17 cellular contexts compared by ENCODE assay signal in genomic region chr9:8078641-8079140, GRCh38.
DNase-seq lines count a peak whose midpoint lies in the region; ATAC-seq and TF ChIP-seq lines count a peak whose summit lies in the region.
"Had no signal": no experiment of that assay in that cellular context is flagged by ENCODE, and none has a peak within 500 bp of the region (broad histone marks: within the 10 kb centered on the region; RNA-seq: fewer than 3 reads in every experiment).

No MANE protein-coding gene starts in this region.

- no peak overlapping the region for H3K27ac ChIP-seq in hepatocyte
- H3K27ac ChIP-seq in SK-N-SH (ENCODE audit: low read depth in 2 of 2, low read length in 1 of 2) = no peak overlapping the region

- no peaks in the 10 kb centered on the region for H3K27me3 ChIP-seq in hepatocyte
- no peaks in the 10 kb centered on the region for H3K27me3 ChIP-seq in SK-N-SH (ENCODE audit: insufficient read depth)

- no peak overlapping the region for H2AFZ ChIP-seq in hepatocyte
- no peak overlapping the region for H2AFZ ChIP-seq in SK-N-SH (ENCODE audit: low read depth)

- H3K4me1 ChIP-seq in hepatocyte (ENCODE audit: insufficient read depth) = no peaks in the 10 kb centered on the region
- H3K4me1 ChIP-seq in SK-N-SH (ENCODE audit: control insufficient read depth in 1 of 2, insufficient read depth in 2 of 2, low read depth in 1 of 2, low read length in 1 of 2) = no peaks in the 10 kb centered on the region
- H3K4me1 ChIP-seq: HAP-1 had no signal

- H3K9me2 ChIP-seq in hepatocyte (replicated peaks; ENCODE audit: insufficient read depth) = no peaks in the 10 kb centered on the region
- H3K9me2 ChIP-seq in SK-N-SH = no peaks in the 10 kb centered on the region

- peak; percentile 81 for ATAC-seq in esophagus mucosa

- POLR2A ChIA-PET in SK-N-SH (lab: Yijun Ruan, JAX) = no interaction called here

- TF ChIP-seq CTCF in hepatocyte (IDR thresholded peaks at IDR 0.05; ENCODE audit: poor library complexity) (no peak), SK-N-SH (IDR thresholded peaks at IDR 0.05) (no peak)

- H3K9ac ChIP-seq in SK-N-SH = no peak overlapping the region

- no peak overlapping the region for H3K4me3 ChIP-seq in hepatocyte
- no peak overlapping the region for H3K4me3 ChIP-seq in SK-N-SH (ENCODE audit: low read depth in 2 of 2, low read length in 1 of 2)
- H3K4me3 ChIP-seq: HAP-1 had no signal

- DNase-seq in DMS79 (lab: John Stamatoyannopoulos, UW) = peak; percentile 83
- peak; percentile 47 for DNase-seq in MV-4-11 (lab: John Stamatoyannopoulos, UW)
- DNase-seq in SKM-1 treated with dmso at 0.1 percent for 144 hours (lab: John Stamatoyannopoulos, UW; ENCODE audit: unreplicated experiment) = peak; percentile 55
- DNase-seq in hepatocyte (ENCODE audit: low spot score) = no peak
- DNase-seq in NCI-H1436 treated with DMSO at 0.1 percent for 48 hours (lab: John Stamatoyannopoulos, UW) = no peak
- DNase-seq in HUDEP-2 (lab: John Stamatoyannopoulos, UW; ENCODE audit: unreplicated experiment in 76 of 76) = no peak
- no peak for DNase-seq in SK-N-SH
- DNase-seq: C1 segment of cervical spinal cord; CD8-positive, alpha-beta memory T cell; Karpas-422; NCI-H187 treated with DMSO at 0.1 percent for 48 hours; NCI-H510A; NCI-H82; RPMI8226; SHP77 treated with DMSO at 0.1 percent for 48 hours had no signal

- no peak overlapping the region for H3K4me2 ChIP-seq in hepatocyte
- H3K4me2 ChIP-seq in SK-N-SH = no peak overlapping the region

- no peaks in the 10 kb centered on the region for H4K20me1 ChIP-seq in hepatocyte (ENCODE audit: insufficient read depth, poor library complexity, severe bottlenecking)
- H4K20me1 ChIP-seq in SK-N-SH (ENCODE audit: insufficient read depth) = no peaks in the 10 kb centered on the region

- H3K9me3 ChIP-seq in hepatocyte (ENCODE audit: low read depth) = no peaks in the 10 kb centered on the region
- no peaks in the 10 kb centered on the region; the same call in 1 of the 2 replicates for H3K9me3 ChIP-seq in SK-N-SH
- H3K9me3 ChIP-seq: HAP-1 had no signal

- no peak for TF ChIP-seq RAD21 in SK-N-SH (IDR thresholded peaks at IDR 0.05; ENCODE audit: low read length)

- CTCF ChIA-PET in SK-N-SH (lab: Yijun Ruan, JAX) = no interaction called here

- TF ChIP-seq EP300 in SK-N-SH (IDR thresholded peaks at IDR 0.05; ENCODE audit: borderline replicate concordance in 1 of 2, low read depth in 1 of 2, low read length in 1 of 2) = no peak

- WGBS in hepatocyte (ENCODE audit: low lambda C conversion rate, missing lambda C conversion rate) = 79% methylated on average over 7 of the region's 7 CpGs
- WGBS in SK-N-SH (ENCODE audit: low lambda C conversion rate) = 41% methylated on average over 7 of the region's 7 CpGs

- H3K79me2 ChIP-seq in hepatocyte (no peaks in the 10 kb centered on the region), SK-N-SH (ENCODE audit: insufficient read depth) (no peaks in the 10 kb centered on the region)

- no peaks in the 10 kb centered on the region for H3F3A ChIP-seq in SK-N-SH (replicated peaks; ENCODE audit: insufficient read depth)

- no peaks in the 10 kb centered on the region for H3K36me3 ChIP-seq in hepatocyte (replicated peaks; ENCODE audit: insufficient read depth, low read depth)
- no peaks in the 10 kb centered on the region for H3K36me3 ChIP-seq in SK-N-SH (replicated peaks in 1 of 2; ENCODE audit: control insufficient read depth in 1 of 2, insufficient read depth in 2 of 2, low read length in 1 of 2)
- H3K36me3 ChIP-seq: HAP-1 had no signal

TF ChIP-seq in SK-N-SH, 30 proteins besides CTCF, POLR2A, EP300 and RAD21:
- TF ChIP-seq NRF1 (IDR thresholded peaks at IDR 0.05; ENCODE audit: low read depth, low read length) (no peak), POLR2AphosphoS5 (IDR thresholded peaks at IDR 0.05; ENCODE audit: low read depth, low read length) (no peak), EZH2phosphoT487 (IDR thresholded peaks at IDR 0.05; ENCODE audit: borderline replicate concordance, low read depth) (no peak), FOSL2 (IDR thresholded peaks at IDR 0.05; ENCODE audit: borderline replicate concordance, low read depth) (no peak), TEAD4 (IDR thresholded peaks at IDR 0.05; ENCODE audit: borderline replicate concordance, insufficient read depth) (no peak), JUND (IDR thresholded peaks at IDR 0.05) (no peak), RCOR1 (IDR thresholded peaks at IDR 0.05; ENCODE audit: low read length) (no peak), GABPA (IDR thresholded peaks at IDR 0.05; ENCODE audit: low read depth) (no peak), MXI1 (IDR thresholded peaks at IDR 0.05; ENCODE audit: low read depth, low read length) (no peak), MEF2A (IDR thresholded peaks at IDR 0.05; ENCODE audit: borderline replicate concordance, low read depth) (no peak), MAX (IDR thresholded peaks at IDR 0.05; ENCODE audit: low read depth) (no peak), ZBTB33 (IDR thresholded peaks at IDR 0.05; ENCODE audit: borderline replicate concordance, low read depth) (no peak), FOXJ3 (CRISPR knock-in tag; IDR thresholded peaks at IDR 0.05) (no peak), USF2 (IDR thresholded peaks at IDR 0.05; ENCODE audit: borderline replicate concordance, low read depth, low read length) (no peak)

Comparison
In these comparisons a context has a peak if more than half of its experiments do, and no peak if none do; other contexts are left out.
1. DNase-seq: peak in DMS79 (single experiment), MV-4-11 (single experiment) and SKM-1 treated with dmso at 0.1 percent for 144 hours (single experiment); none in hepatocyte (single experiment), NCI-H1436 treated with DMSO at 0.1 percent for 48 hours (single experiment), HUDEP-2 (0 of 76) and SK-N-SH (single experiment).